8 cellular contexts compared by ENCODE assay signal in genomic region chr2:207529330-207530159, GRCh38. TPM values are rescaled to one million over a fixed set of nuclear protein-coding genes. Genes with fewer than 3 reads are reported as not detected.
A peak's percentile ranks its signal among the peaks of the same experiment; 100 is the strongest.
DNase-seq lines count a peak whose midpoint lies in the region; ATAC-seq and TF ChIP-seq lines count a peak whose summit lies in the region.

Gene CREB1 (plus strand): TSS chr2:207529962. CDS start chr2:207555636, 25,674 bp downstream.

- H3K36me3 ChIP-seq in right atrium auricular region = no peaks in the 10 kb centered on the region
- H3K36me3 ChIP-seq in uterus = no peaks in the 10 kb centered on the region

- intact Hi-C loops in uterus (cut with DNase I; ENCODE audit: low total_unique reads) = loop anchor here (10.0 kb wide), 1 partner anchor 95 kb away; the partner anchor contains the start of gene METTL21A

- DNase-seq in NCI-H187 (lab: John Stamatoyannopoulos, UW) (peak; percentile 81 to 89), T-helper 2 cell (peak; percentile 99 to 100 (median 99)), right atrium auricular region (ENCODE audit: low spot score) (peak; percentile 98), pulmonary artery endothelial cell (ENCODE audit: low read depth, low spot score) (peak; percentile 95), uterus (peak; percentile 97 to 100)

- H3K4me3 ChIP-seq in right atrium auricular region (peak within 1 kb of the TSS; percentile 84 to 88), uterus (peak within 1 kb of the TSS; percentile 68 to 72)

- H3K9me3 ChIP-seq in right atrium auricular region (no peaks in the 10 kb centered on the region), uterus (no peaks in the 10 kb centered on the region)

- peak in 1 of 2 donors; percentile 26 for TF ChIP-seq CTCF in right atrium auricular region (IDR thresholded peaks at IDR 0.05)
- TF ChIP-seq CTCF in uterus (IDR thresholded peaks at IDR 0.05) = peak in 2 of 4 experiments; percentile 2 to 10

- peaks cover 0 to 41% of the 10 kb centered on the region in 2 donors for H3K4me1 ChIP-seq in right atrium auricular region
- H3K4me1 ChIP-seq in uterus = peaks cover 4 to 6% of the 10 kb centered on the region in 2 donors

- ATAC-seq in GM18498 (IDR thresholded peaks at IDR 0.05; ENCODE audit: unreplicated experiment) (peak; percentile 84), HG02938 (IDR thresholded peaks at IDR 0.05; ENCODE audit: unreplicated experiment) (peak; percentile 78)

- H3K27me3 ChIP-seq in right atrium auricular region (no peaks in the 10 kb centered on the region), uterus (no peaks in the 10 kb centered on the region)

- peak; percentile 92 to 97 for TF ChIP-seq POLR2A in uterus (IDR thresholded peaks at IDR 0.05)

- peak within 1 kb of the TSS; percentile 94 for H3K27ac ChIP-seq in angular gyrus (ENCODE audit: low read depth, low read length)
- peak within 1 kb of the TSS; percentile 98 to 99 for H3K27ac ChIP-seq in right atrium auricular region
- peak within 1 kb of the TSS; percentile 98 to 99 for H3K27ac ChIP-seq in uterus

RNA-seq across cellular contexts. Expression of gene CREB1, which starts in this region (rescaled TPM):
- total RNA-seq in right atrium auricular region (10 to 100 TPM; 32.5 to 32.9 TPM), pulmonary artery endothelial cell (41.1 and 63.7 TPM in 2 replicates), uterus (10 to 100 TPM; 36.5 to 96.5 (median 71.7) TPM)

Comparison
In these comparisons a context has a peak if more than half of its experiments do, and no peak if none do; other contexts are left out.
1. Peak in every context shown above with its lines: DNase-seq, ATAC-seq, H3K4me3 ChIP-seq and H3K27ac ChIP-seq.